Comparison of ENCODE assay signal across 8 cellular contexts in genomic region chr6:27388293-27389197, GRCh38. TPM values are rescaled to one million over a fixed set of nuclear protein-coding genes. Genes with fewer than 3 reads are reported as not detected.
DNase-seq lines count a peak whose midpoint lies in the region; ATAC-seq and TF ChIP-seq lines count a peak whose summit lies in the region.

Gene ZNF391 (plus strand): TSS chr6:27388759. CDS start chr6:27400371, 11,612 bp downstream.

- peaks cover 3% of the 10 kb centered on the region for H3K36me3 Mint-ChIP-seq in activated T-helper 1 cell treated with anti-CD3 and anti-CD28 coated beads, Interleukin-12 subunit alpha, Interleukin-12 subunit beta, Interleukin-2, Interleukin-4 antibody, amounts not matched to agents 30 ng/mL and 10 ng/mL and 1 ng/mL, durations not matched to agents 14 hours and 24 hours and 36 hours (ENCODE audit: low read depth)
- H3K36me3 Mint-ChIP-seq in natural killer cell treated with Interleukin-12 subunit alpha and Interleukin-12 subunit beta and Interleukin-15 and Interleukin-18, amount 100 ng/mL, for 72 hours: peaks cover 3% of the 10 kb centered on the region

- peak within 1 kb of the TSS; percentile 72 for H3K4me3 ChIP-seq in HUES48 (ENCODE audit: low read depth, low read length)
- H3K4me3 ChIP-seq in Panc1 (ENCODE audit: low read depth in 2 of 2, low read length in 2 of 2): peak within 1 kb of the TSS; percentile 74 to 94

- peaks cover 19% of the 10 kb centered on the region for H3K4me1 Mint-ChIP-seq in activated T-helper 1 cell treated with anti-CD3 and anti-CD28 coated beads, Interleukin-12 subunit alpha, Interleukin-12 subunit beta, Interleukin-2, Interleukin-4 antibody, amounts not matched to agents 30 ng/mL and 10 ng/mL and 1 ng/mL, durations not matched to agents 14 hours and 24 hours and 36 hours (ENCODE audit: low read depth)
- H3K4me1 Mint-ChIP-seq in natural killer cell treated with Interleukin-12 subunit alpha and Interleukin-12 subunit beta and Interleukin-15 and Interleukin-18, amount 100 ng/mL, for 72 hours (ENCODE audit: low read depth in 2 of 2): peaks cover 6 to 8% of the 10 kb centered on the region in 2 donors

- no TSS peak for BruUV-seq in Panc1 (replicated peaks; lab: Mats Ljungman, UMichigan)

- H3K36me3 ChIP-seq in HUES48 (ENCODE audit: control insufficient read depth, insufficient read depth, low read length) (no peaks in the 10 kb centered on the region), Panc1 (ENCODE audit: control insufficient read depth, insufficient read depth, low read length) (no peaks in the 10 kb centered on the region)

- ATAC-seq in GM21390 (IDR thresholded peaks at IDR 0.05; ENCODE audit: unreplicated experiment) (peak; percentile 90), Panc1 (peak; percentile 97)
- peak; percentile 92 to 96 for ATAC-seq in natural killer cell treated with Interleukin-12 subunit alpha and Interleukin-12 subunit beta and Interleukin-15 and Interleukin-18, amount 100 ng/mL, for 72 hours

- H3K27ac Mint-ChIP-seq in activated T-helper 1 cell treated with anti-CD3 and anti-CD28 coated beads, Interleukin-12 subunit alpha, Interleukin-12 subunit beta, Interleukin-2, Interleukin-4 antibody, amounts not matched to agents 30 ng/mL and 10 ng/mL and 1 ng/mL, durations not matched to agents 14 hours and 24 hours and 36 hours: peak within 1 kb of the TSS; percentile 66
- peak within 1 kb of the TSS; percentile 73 to 74 for H3K27ac Mint-ChIP-seq in natural killer cell treated with Interleukin-12 subunit alpha and Interleukin-12 subunit beta and Interleukin-15 and Interleukin-18, amount 100 ng/mL, for 72 hours

- intact Hi-C loops in Panc1 (cut with micrococcal nuclease; ENCODE audit: unreplicated experiment): no loop called here
- intact Hi-C loops in activated T-helper 1 cell treated with anti-CD3 and anti-CD28 coated beads, Interleukin-12 subunit alpha, Interleukin-12 subunit beta, Interleukin-2, Interleukin-4 antibody, amounts not matched to agents 30 ng/mL and 10 ng/mL and 1 ng/mL, durations not matched to agents 14 hours and 24 hours and 36 hours (cut with micrococcal nuclease): loop anchor here (1.0 to 5.0 kb wide), 3 partner anchors 13 to 364 kb away; no protein-coding TSS in a partner anchor

- H3K27me3 ChIP-seq in HUES48 (ENCODE audit: control insufficient read depth, insufficient read depth, low read length) (no peaks in the 10 kb centered on the region), Panc1 (ENCODE audit: control insufficient read depth, insufficient read depth, low read length) (no peaks in the 10 kb centered on the region)

- peaks cover 23% of the 10 kb centered on the region for H3K9me3 Mint-ChIP-seq in activated T-helper 1 cell treated with anti-CD3 and anti-CD28 coated beads, Interleukin-12 subunit alpha, Interleukin-12 subunit beta, Interleukin-2, Interleukin-4 antibody, amounts not matched to agents 30 ng/mL and 10 ng/mL and 1 ng/mL, durations not matched to agents 14 hours and 24 hours and 36 hours
- H3K9me3 Mint-ChIP-seq in natural killer cell treated with Interleukin-12 subunit alpha and Interleukin-12 subunit beta and Interleukin-15 and Interleukin-18, amount 100 ng/mL, for 72 hours: peaks cover 5% of the 10 kb centered on the region

- H3K4me3 Mint-ChIP-seq in activated T-helper 1 cell treated with anti-CD3 and anti-CD28 coated beads, Interleukin-12 subunit alpha, Interleukin-12 subunit beta, Interleukin-2, Interleukin-4 antibody, amounts not matched to agents 30 ng/mL and 10 ng/mL and 1 ng/mL, durations not matched to agents 14 hours and 24 hours and 36 hours: peak within 1 kb of the TSS; percentile 90
- H3K4me3 Mint-ChIP-seq in natural killer cell treated with Interleukin-12 subunit alpha and Interleukin-12 subunit beta and Interleukin-15 and Interleukin-18, amount 100 ng/mL, for 72 hours: peak within 1 kb of the TSS; percentile 96

- CTCF ChIA-PET in Panc1 (lab: Charles Lee): no interaction called here

- peaks cover 7% of the 10 kb centered on the region for H3K27me3 Mint-ChIP-seq in activated T-helper 1 cell treated with anti-CD3 and anti-CD28 coated beads, Interleukin-12 subunit alpha, Interleukin-12 subunit beta, Interleukin-2, Interleukin-4 antibody, amounts not matched to agents 30 ng/mL and 10 ng/mL and 1 ng/mL, durations not matched to agents 14 hours and 24 hours and 36 hours (ENCODE audit: insufficient read depth)
- H3K27me3 Mint-ChIP-seq in natural killer cell treated with Interleukin-12 subunit alpha and Interleukin-12 subunit beta and Interleukin-15 and Interleukin-18, amount 100 ng/mL, for 72 hours: peaks cover 29% of the 10 kb centered on the region in 2 donors

- in situ Hi-C loops in Panc1 (cut with HindIII; ENCODE audit: low pct_unique_long_range_greater_than_20kb, low sequenced_read_pairs): no loop called here

- no peak for TF ChIP-seq CTCF in Panc1 (IDR thresholded peaks at IDR 0.05)

- DNase-seq in DMS 273 (lab: John Stamatoyannopoulos, UW; ENCODE audit: unreplicated experiment): peak; percentile 95
- peak; percentile 80 for DNase-seq in Panc1 (ENCODE audit: low read depth, low spot score)
- DNase-seq in activated T-helper 1 cell treated with anti-CD3 and anti-CD28 coated beads, Interleukin-12 subunit alpha, Interleukin-12 subunit beta, Interleukin-2, Interleukin-4 antibody, amounts not matched to agents 30 ng/mL and 10 ng/mL and 1 ng/mL, durations not matched to agents 14 hours and 24 hours and 36 hours (ENCODE audit: low spot score): peak; percentile 50
- DNase-seq in fibroblast of peridontal ligament (ENCODE audit: extremely low read depth): peak; percentile 78
- DNase-seq in natural killer cell treated with Interleukin-12 subunit alpha and Interleukin-12 subunit beta and Interleukin-15 and Interleukin-18, amount 100 ng/mL, for 72 hours (ENCODE audit: low spot score): peak; percentile 70
- peak; percentile 68 for DNase-seq in stimulated activated naive CD4-positive, alpha-beta T cell treated with Interleukin-2 at 50 U/mL for 16 hours (lab: John Stamatoyannopoulos, UW)

- H3K27ac ChIP-seq in HUES48 (ENCODE audit: low read depth, low read length) (peak within 1 kb of the TSS; percentile 86), Panc1 (ENCODE audit: low read length) (peak within 1 kb of the TSS; percentile 93)

- H3K9me3 ChIP-seq in HUES48 (ENCODE audit: control insufficient read depth, insufficient read depth, low read length) (peaks cover 6% of the 10 kb centered on the region; the same call in 1 of the 2 replicates), Panc1 (ENCODE audit: control insufficient read depth, insufficient read depth, low read depth, low read length) (peaks cover 18% of the 10 kb centered on the region; the same call in 1 of the 2 replicates)

- POLR2A ChIA-PET in Panc1 (lab: Charles Lee): no interaction called here

- peak within 1 kb of the TSS; percentile 33 for H3K9ac ChIP-seq in HUES48 (ENCODE audit: low read depth, low read length)

- H3K4me1 ChIP-seq in HUES48 (ENCODE audit: control insufficient read depth, insufficient read depth, low read length) (peaks cover 3% of the 10 kb centered on the region; the same call in 1 of the 2 replicates), Panc1 (ENCODE audit: control insufficient read depth, insufficient read depth, low read length) (peaks cover 6% of the 10 kb centered on the region)

RNA-seq across cellular contexts. Expression of gene ZNF391, which starts in this region (rescaled TPM):
- 4.4 TPM for total RNA-seq in Panc1 (2021; ENCODE audit: unreplicated experiment)
- 1.6 TPM for polyA plus RNA-seq in Panc1 (2012; ENCODE audit: insufficient read length)
- total RNA-seq in activated T-helper 1 cell treated with anti-CD3 and anti-CD28 coated beads, Interleukin-12 subunit alpha, Interleukin-12 subunit beta, Interleukin-2, Interleukin-4 antibody, amounts not matched to agents 30 ng/mL and 10 ng/mL and 1 ng/mL, durations not matched to agents 14 hours and 24 hours and 36 hours: 0.37 and 0.44 TPM in 2 replicates
- total RNA-seq in natural killer cell treated with Interleukin-12 subunit alpha and Interleukin-12 subunit beta and Interleukin-15 and Interleukin-18, amount 100 ng/mL, for 72 hours: 1 to 10 TPM in 1 of 2 donors, under 1 TPM in 1; 0.71 to 1.0 TPM

Comparison
In these comparisons a context has a peak if more than half of its experiments do, and no peak if none do; other contexts are left out.
1. Peak in every context shown above with its lines: DNase-seq, ATAC-seq, H3K4me3 ChIP-seq and H3K27ac ChIP-seq.
2. Peak in DNase-seq in activated T-helper 1 cell treated with anti-CD3 and anti-CD28 coated beads, Interleukin-12 subunit alpha, Interleukin-12 subunit beta, Interleukin-2, Interleukin-4 antibody, amounts not matched to agents 30 ng/mL and 10 ng/mL and 1 ng/mL, durations not matched to agents 14 hours and 24 hours and 36 hours; RNA of the gene not detected or under 1 TPM.